ENCODE assay signal across 19 cellular contexts in genomic region chr22:41003041-41003440, GRCh38. TPM values are rescaled to one million over a fixed set of nuclear protein-coding genes. Genes with fewer than 3 reads are reported as not detected.
A peak's percentile ranks its signal among the peaks of the same experiment; 100 is the strongest.
DNase-seq lines count a peak whose midpoint lies in the region; ATAC-seq and TF ChIP-seq lines count a peak whose summit lies in the region.
"Had no signal": no experiment of that assay in that cellular context is flagged by ENCODE, and none has a peak within 500 bp of the region (broad histone marks: within the 10 kb centered on the region; RNA-seq: fewer than 3 reads in every experiment).

No MANE protein-coding gene starts in this region.

- peaks cover 16 to 25% of the 10 kb centered on the region in 2 experiments for H3K4me1 ChIP-seq in HCT116 (ENCODE audit: control insufficient read depth in 1 of 2, insufficient read depth in 2 of 2, low read length in 2 of 2)
- H3K4me1 ChIP-seq in stomach: peaks cover 0 to 3% (median 0%) of the 10 kb centered on the region in 4 donors
- H3K4me1 ChIP-seq: psoas muscle had no signal

- no peak overlapping the region for H2AFZ ChIP-seq in HCT116 (ENCODE audit: low read depth, low read length, poor library complexity, severe bottlenecking)

- no peaks in the 10 kb centered on the region for H3K9me2 ChIP-seq in HCT116 (ENCODE audit: insufficient read depth)

- no peak overlapping the region for H3K27ac ChIP-seq in HCT116 (ENCODE audit: low read depth, low read length)
- H3K27ac ChIP-seq in RWPE1: no peak overlapping the region
- H3K27ac ChIP-seq in stomach: no peak overlapping the region
- H3K27ac ChIP-seq: cardiac muscle cell, psoas muscle had no signal

- ATAC-seq in HCT116: no peak
- no peak for ATAC-seq in HG03354 (IDR thresholded peaks at IDR 0.05; ENCODE audit: poor library complexity, severe bottlenecking, unreplicated experiment)
- ATAC-seq in HG03442 (IDR thresholded peaks at IDR 0.05; ENCODE audit: unreplicated experiment): no peak
- ATAC-seq in GM19463 (IDR thresholded peaks at IDR 0.05; ENCODE audit: unreplicated experiment): no peak
- ATAC-seq: activated CD4-positive, CD25-positive, alpha-beta regulatory T cell treated with anti-CD3 and anti-CD28 coated beads, Interleukin-2, amount 50 U/mL, for 24 hours; activated CD8-positive, alpha-beta T cell treated with anti-CD3 and anti-CD28 coated beads for 36 hours; left lobe of liver; mucosa of descending colon; psoas muscle; stimulated activated effector memory CD8-positive, alpha-beta T cell treated with anti-CD3 and anti-CD28 coated beads, Interleukin-12 subunit alpha, Interleukin-12 subunit beta, amount 100 ng/mL, for 72 hours had no signal

- H3K4me3 ChIP-seq in HCT116 (replicated peaks in 1 of 2; ENCODE audit: low read depth in 1 of 2, low read length in 2 of 2) (no peak overlapping the region), stomach (no peak overlapping the region)
- H3K4me3 ChIP-seq: cardiac muscle cell, mucosa of descending colon, psoas muscle, skin epidermis had no signal

- 37 to 54% (median 42%) methylated on average over 8 of the region's 8 CpGs for WGBS in stomach, 5 donors

- H3K79me2 ChIP-seq in HCT116 (ENCODE audit: insufficient read depth, low read length): no peaks in the 10 kb centered on the region

- H3K27me3 ChIP-seq in HCT116 (ENCODE audit: insufficient read depth, low read length): no peaks in the 10 kb centered on the region
- H3K27me3 ChIP-seq in stomach: no peaks in the 10 kb centered on the region
- H3K27me3 ChIP-seq: cardiac muscle cell had no signal

- H4K20me1 ChIP-seq in HCT116 (ENCODE audit: insufficient read depth): no peaks in the 10 kb centered on the region

- TF ChIP-seq POLR2A in HCT116 (IDR thresholded peaks at IDR 0.05; ENCODE audit: borderline replicate concordance, extremely low read depth, insufficient read depth, insufficient read length) (no peak), stomach (IDR thresholded peaks at IDR 0.05) (no peak)

- intact Hi-C loops in HCT116 (cut with micrococcal nuclease): no loop called here
- intact Hi-C loops in stomach (cut with DNase I; ENCODE audit: low total_unique reads): no loop called here

- BruUV-seq in HCT116 (replicated peaks; lab: Mats Ljungman, UMichigan): no TSS peak

- peak overlapping the region; percentile 27 for H3K4me2 ChIP-seq in HCT116 (ENCODE audit: low read length)

- POLR2A ChIA-PET in HCT116 (lab: Charles Lee): interaction anchor here (0.6 to 1.6 kb wide), 3 partner anchors 10 to 378 kb away, joined by 3 to 7 read pairs (median 4); no protein-coding TSS in a partner anchor
- POLR2A ChIA-PET in RWPE1 (lab: Yijun Ruan, JAX; ENCODE audit: low non-redundant PET): no interaction called here

- no peak for TF ChIP-seq RAD21 in HCT116 (IDR thresholded peaks at IDR 0.05; ENCODE audit: low read depth)

- CTCF ChIA-PET in HCT116 (lab: Charles Lee) (no interaction called here), RWPE1 (lab: Yijun Ruan, JAX) (interaction anchor here (0.8 kb wide), 1 partner anchor 87 kb away, joined by 4 read pairs; no protein-coding TSS in a partner anchor)

- H3K9me3 ChIP-seq in HCT116 (ENCODE audit: control insufficient read depth in 1 of 2, insufficient read depth in 1 of 2, low read depth in 1 of 2, low read length in 2 of 2) (no peaks in the 10 kb centered on the region), stomach (no peaks in the 10 kb centered on the region)
- H3K9me3 ChIP-seq: mucosa of descending colon, psoas muscle had no signal

- no peaks in the 10 kb centered on the region for H3K36me3 ChIP-seq in HCT116 (ENCODE audit: control insufficient read depth in 1 of 2, insufficient read depth in 2 of 2, low read length in 2 of 2)
- no peaks in the 10 kb centered on the region for H3K36me3 ChIP-seq in stomach
- H3K36me3 ChIP-seq: cardiac muscle cell had no signal

- TF ChIP-seq EP300 in stomach (IDR thresholded peaks at IDR 0.05): no peak

- RAD21 ChIA-PET in HCT116 (lab: Charles Lee; ENCODE audit: low non-redundant PET in 1 of 2, low total read pairs in 2 of 2, uncharacterized antibody in 2 of 2, unreplicated experiment in 2 of 2): interaction anchor here in 1 of 2 experiments (0.7 kb wide), 1 partner anchor 155 kb away, joined by 4 read pairs; no protein-coding TSS in a partner anchor

- no peak overlapping the region for H3K9ac ChIP-seq in HCT116 (ENCODE audit: low read length)

- no peak for TF ChIP-seq CTCF in HCT116 (IDR thresholded peaks at IDR 0.05 in 2 of 3, conservative IDR thresholded peaks at IDR 0.05 in 1 of 3; ENCODE audit: borderline replicate concordance in 1 of 3, insufficient read depth in 1 of 3, low read depth in 2 of 3, low read length in 2 of 3)
- TF ChIP-seq CTCF in RWPE1 (conservative IDR thresholded peaks at IDR 0.05; ENCODE audit: low read depth): no peak
- no peak for TF ChIP-seq CTCF in stomach (IDR thresholded peaks at IDR 0.05)

- DNase-seq in HCT116 (ENCODE audit: low read depth, low spot score) (no peak), RWPE1 (ENCODE audit: low spot score) (peak; percentile 6), left kidney (ENCODE audit: low read depth, low spot score) (peak; percentile 59), stomach (peak; percentile 35)
- DNase-seq: activated CD8-positive, alpha-beta T cell treated with anti-CD3 and anti-CD28 coated beads for 36 hours; activated T-cell treated with anti-CD3 and anti-CD28 coated beads for 4 hours; KBM-7; mucosa of descending colon; NCI-H526; psoas muscle; stimulated activated CD4-positive, alpha-beta T cell treated with anti-CD3 and anti-CD28 coated beads, Interleukin-2, amount 100 ng/mL, for 24 hours had no signal

TF ChIP-seq in HCT116, 20 proteins besides CTCF, POLR2A, EP300 and RAD21:
- no peak for TF ChIP-seq EZH2 (IDR thresholded peaks at IDR 0.05)
- no peak for TF ChIP-seq ELF1 (IDR thresholded peaks at IDR 0.05; ENCODE audit: borderline replicate concordance, low read depth)
- no peak for TF ChIP-seq ZBTB33 (IDR thresholded peaks at IDR 0.05; ENCODE audit: extremely low read depth, insufficient replicate concordance, low read length)
- TF ChIP-seq POLR2AphosphoS5 (IDR thresholded peaks at IDR 0.05; ENCODE audit: low read depth, low read length): no peak
- TF ChIP-seq MAX (IDR thresholded peaks at IDR 0.05): no peak
- TF ChIP-seq FOSL1 (IDR thresholded peaks at IDR 0.05; ENCODE audit: low read depth): no peak
- TF ChIP-seq REST (IDR thresholded peaks at IDR 0.05; ENCODE audit: low read depth): no peak
- TF ChIP-seq SRF (IDR thresholded peaks at IDR 0.05; ENCODE audit: low read depth): no peak
- TF ChIP-seq JUND (IDR thresholded peaks at IDR 0.05): no peak
- no peak for TF ChIP-seq YY1 (IDR thresholded peaks at IDR 0.05; ENCODE audit: extremely low read depth, insufficient replicate concordance, low read depth, low read length)
- TF ChIP-seq SIN3A (IDR thresholded peaks at IDR 0.05; ENCODE audit: low read depth): no peak

RNA-seq across cellular contexts. Expression of gene RBX1, which starts 51.9 kb away (rescaled TPM):
- total RNA-seq in HCT116 (2021; ENCODE audit: unreplicated experiment): 51.2 TPM
- 51.2 and 61.2 TPM in 2 replicates for polyA plus RNA-seq in HCT116 (2012)
- 10 to 100 TPM in 3 of 5 donors, 1 to 10 TPM in 2; 4.0 to 69.0 (median 17.1) TPM for total RNA-seq in stomach
- polyA plus RNA-seq in stomach: 10 to 100 TPM; 81.4 to 95.1 (median 85.0) TPM
